In the genomic region with DNA sequence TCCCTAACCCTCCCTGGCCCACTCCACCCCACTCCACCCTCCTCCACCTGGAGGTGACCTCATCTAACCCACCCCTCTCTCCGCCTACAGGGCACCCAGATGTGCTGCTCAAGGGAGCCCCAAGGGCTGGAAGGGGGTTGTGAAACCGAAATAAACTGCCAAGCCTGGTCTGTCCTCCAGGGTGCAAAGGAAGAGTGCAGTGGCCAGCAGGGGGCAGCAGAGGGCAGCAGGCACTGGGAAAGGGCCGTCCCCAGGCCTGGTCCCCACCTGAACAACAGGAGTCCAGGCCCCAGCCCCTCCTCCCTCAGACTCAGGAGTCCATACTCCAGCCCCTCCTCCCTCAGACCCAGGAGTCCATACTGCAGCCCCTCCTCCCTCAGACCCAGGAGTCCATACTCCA, we compare ENCODE assay signal across 8 cellular contexts. TPM values are rescaled to one million over a fixed set of nuclear protein-coding genes. Genes with fewer than 3 reads are reported as not detected.
DNase-seq lines count a peak whose midpoint lies in the region; ATAC-seq, FAIRE-seq and TF ChIP-seq lines count a peak whose summit lies in the region.

No MANE protein-coding gene starts in this region.

- H2AFZ ChIP-seq in endothelial cell of umbilical vein (ENCODE audit: low read depth, low read length), result no peak overlapping the region

- ATAC-seq in stimulated activated effector memory CD8-positive, alpha-beta T cell treated with anti-CD3 and anti-CD28 coated beads, Interleukin-12 subunit alpha, Interleukin-12 subunit beta, amount 100 ng/mL, for 72 hours, result peak; percentile 92

- H3K4me3 ChIP-seq in NT2/D1 (ENCODE audit: insufficient read length, low read depth), result no peak overlapping the region
- H3K4me3 ChIP-seq in endothelial cell of umbilical vein (replicated peaks in 1 of 3; ENCODE audit: insufficient read depth in 1 of 3, low read depth in 1 of 3, low read length in 3 of 3), result no peak overlapping the region

- DNase-seq in NCI-H2081 (lab: John Stamatoyannopoulos, UW) (peak; percentile 64 to 67), NCI-H2081 treated with DMSO at 0.1 percent for 48 hours (lab: John Stamatoyannopoulos, UW) (no peak), HS-5 (ENCODE audit: low read depth) (peak; percentile 40), NT2/D1 (ENCODE audit: low read depth, low spot score) (peak; percentile 75), endothelial cell of umbilical vein (ENCODE audit: low read depth, low spot score) (peak; percentile 68), myocyte (ENCODE audit: low read depth) (peak; percentile 79)
- peak; percentile 36 for DNase-seq in activated CD8-positive, alpha-beta memory T cell treated with anti-CD3 and anti-CD28 coated beads, Interleukin-2, amount 50 U/mL, for 1 hour (ENCODE audit: extremely low read depth)
- peak; percentile 88 to 92 for DNase-seq in stimulated activated effector memory CD8-positive, alpha-beta T cell treated with anti-CD3 and anti-CD28 coated beads, Interleukin-12 subunit alpha, Interleukin-12 subunit beta, amount 100 ng/mL, for 72 hours (ENCODE audit: low spot score in 2 of 2)

- CTCF ChIA-PET in endothelial cell of umbilical vein (lab: Charles Lee), result interaction anchor here (6.0 kb wide), 1 partner anchor 16 kb away, joined by 45 read pairs; no protein-coding TSS in a partner anchor

- H3K4me2 ChIP-seq in endothelial cell of umbilical vein (ENCODE audit: insufficient read depth, low read length), result no peak overlapping the region

- intact Hi-C loops in endothelial cell of umbilical vein (cut with micrococcal nuclease), result loop anchor here (1.0 to 10.0 kb wide), 3 partner anchors 16 to 154 kb away; a partner anchor contains a TSS

- no peaks in the 10 kb centered on the region for H3K9me3 ChIP-seq in NT2/D1 (ENCODE audit: insufficient read depth, low read length)
- no peaks in the 10 kb centered on the region for H3K9me3 ChIP-seq in endothelial cell of umbilical vein (replicated peaks; ENCODE audit: control insufficient read depth, insufficient read depth, low read length)

- TF ChIP-seq CTCF in endothelial cell of umbilical vein (IDR thresholded peaks at IDR 0.05; ENCODE audit: extremely low read depth in 1 of 2, insufficient read depth in 1 of 2, low read depth in 1 of 2, low read length in 2 of 2), result peak; percentile 91 to 98

- H3K4me3 Mint-ChIP-seq in stimulated activated effector memory CD8-positive, alpha-beta T cell treated with anti-CD3 and anti-CD28 coated beads, Interleukin-12 subunit alpha, Interleukin-12 subunit beta, amount 100 ng/mL, for 72 hours, result no peak overlapping the region

- H3K27me3 ChIP-seq in NT2/D1 (ENCODE audit: insufficient read depth, insufficient read length) (peaks cover 8% of the 10 kb centered on the region), endothelial cell of umbilical vein (ENCODE audit: control insufficient read depth in 2 of 2, insufficient read depth in 2 of 2, low read length in 2 of 2) (no peaks in the 10 kb centered on the region)

- peak; percentile 82 for FAIRE-seq in endothelial cell of umbilical vein (lab: Jason Lieb, UNC)

- no peaks in the 10 kb centered on the region for H3K9me3 Mint-ChIP-seq in stimulated activated effector memory CD8-positive, alpha-beta T cell treated with anti-CD3 and anti-CD28 coated beads, Interleukin-12 subunit alpha, Interleukin-12 subunit beta, amount 100 ng/mL, for 72 hours

- no peaks in the 10 kb centered on the region for H3K4me1 ChIP-seq in NT2/D1 (ENCODE audit: insufficient read depth, insufficient read length)
- peaks cover 14% of the 10 kb centered on the region for H3K4me1 ChIP-seq in endothelial cell of umbilical vein (ENCODE audit: control insufficient read depth, extremely low read depth, insufficient read depth, low read length)

- H3K36me3 ChIP-seq in NT2/D1 (ENCODE audit: insufficient read depth, insufficient read length, low read length) (no peaks in the 10 kb centered on the region), endothelial cell of umbilical vein (ENCODE audit: control insufficient read depth in 2 of 2, extremely low read depth in 1 of 2, insufficient read depth in 2 of 2, low read length in 2 of 2) (no peaks in the 10 kb centered on the region)

- no peak overlapping the region for H3K27ac ChIP-seq in endothelial cell of umbilical vein (ENCODE audit: insufficient read depth, low read depth, low read length)

- POLR2A ChIA-PET in endothelial cell of umbilical vein (lab: Charles Lee), result no interaction called here

- H3K4me1 Mint-ChIP-seq in stimulated activated effector memory CD8-positive, alpha-beta T cell treated with anti-CD3 and anti-CD28 coated beads, Interleukin-12 subunit alpha, Interleukin-12 subunit beta, amount 100 ng/mL, for 72 hours, result peaks cover 6% of the 10 kb centered on the region

- no TSS peak for BruUV-seq in endothelial cell of umbilical vein (replicated peaks; lab: Mats Ljungman, UMichigan)

- no peak overlapping the region for H3K27ac Mint-ChIP-seq in stimulated activated effector memory CD8-positive, alpha-beta T cell treated with anti-CD3 and anti-CD28 coated beads, Interleukin-12 subunit alpha, Interleukin-12 subunit beta, amount 100 ng/mL, for 72 hours

- H4K20me1 ChIP-seq in endothelial cell of umbilical vein (replicated peaks; ENCODE audit: control insufficient read depth, extremely low read depth, insufficient read depth, low read length), result no peaks in the 10 kb centered on the region

- TF ChIP-seq POLR2A in endothelial cell of umbilical vein (IDR thresholded peaks at IDR 0.05; ENCODE audit: low read depth, low read length), result no peak

- peaks cover 6% of the 10 kb centered on the region for H3K36me3 Mint-ChIP-seq in stimulated activated effector memory CD8-positive, alpha-beta T cell treated with anti-CD3 and anti-CD28 coated beads, Interleukin-12 subunit alpha, Interleukin-12 subunit beta, amount 100 ng/mL, for 72 hours

- peak overlapping the region; percentile 50 for H3K9ac ChIP-seq in NT2/D1 (ENCODE audit: insufficient read length, low read depth)
- no peak overlapping the region for H3K9ac ChIP-seq in endothelial cell of umbilical vein (replicated peaks; ENCODE audit: extremely low read depth, insufficient read depth, low read length)

- H3K9me1 ChIP-seq in endothelial cell of umbilical vein (replicated peaks; ENCODE audit: control insufficient read depth, extremely low read depth, insufficient read depth, low read length), result no peaks in the 10 kb centered on the region

- dilution Hi-C loops in endothelial cell of umbilical vein (cut with MboI; ENCODE audit: extremely low pct_ligation_motif_present, low sequenced_read_pairs), result no loop called here

- no peaks in the 10 kb centered on the region for H3K79me2 ChIP-seq in endothelial cell of umbilical vein (ENCODE audit: control insufficient read depth, insufficient read depth, low read length)

TF ChIP-seq in endothelial cell of umbilical vein, 7 proteins besides CTCF, POLR2A, EP300 and RAD21 (continues in another document):
- TF ChIP-seq POLR2AphosphoS5 (IDR thresholded peaks at IDR 0.05; ENCODE audit: insufficient read depth, low read depth, low read length) (no peak), GATA2 (IDR thresholded peaks at IDR 0.05; ENCODE audit: insufficient read depth, insufficient read length, low read depth, low read length) (no peak), EZH2 (IDR thresholded peaks at IDR 0.05; ENCODE audit: borderline replicate concordance, low read depth, low read length, severe bottlenecking) (no peak), FOS (IDR thresholded peaks at IDR 0.05; ENCODE audit: borderline replicate concordance, insufficient read depth, low read length) (no peak)

RNA-seq across cellular contexts. Expression of a gene that starts 8.4 kb away (rescaled TPM):
- 28.5 and 29.0 TPM in 2 replicates for total RNA-seq in endothelial cell of umbilical vein
- polyA plus RNA-seq in endothelial cell of umbilical vein, result 23.9 and 32.5 TPM in 2 replicates
- 10.3 and 16.7 TPM in 2 replicates for polyA plus RNA-seq in endothelial cell of umbilical vein (2011; cell fraction: cytosol; rRNA removed)
- 38.1 and 38.2 TPM in 2 replicates for polyA plus RNA-seq in endothelial cell of umbilical vein (2011; cell fraction: nucleus; rRNA removed)
- 15.7 and 30.3 TPM in 2 replicates for polyA plus RNA-seq in endothelial cell of umbilical vein (2012)
- polyA minus RNA-seq in endothelial cell of umbilical vein, result 7.8 and 9.4 TPM in 2 replicates
- polyA minus RNA-seq in endothelial cell of umbilical vein (2011; cell fraction: cytosol; rRNA and poly(A)+ RNA removed), result not detected
- polyA minus RNA-seq in endothelial cell of umbilical vein (2011; cell fraction: nucleus; rRNA and poly(A)+ RNA removed), result 5.0 and 12.7 TPM in 2 replicates
- 590 and 678 TPM in 2 replicates for total RNA-seq in myocyte
- 110 TPM for polyA plus RNA-seq in myocyte (2012)

RNA-seq across cellular contexts. Expression of a gene that starts 22.8 kb away (rescaled TPM):
- total RNA-seq in endothelial cell of umbilical vein (not detected in 2 replicates), myocyte (not detected in 2 replicates)
- 0.04 and 0.08 TPM in 2 replicates for polyA plus RNA-seq in endothelial cell of umbilical vein
- not detected in 2 replicates for polyA plus RNA-seq in endothelial cell of umbilical vein (2011; cell fraction: cytosol; rRNA removed)
- 0.10 TPM in 1 of 2 replicates, not detected in the other for polyA plus RNA-seq in endothelial cell of umbilical vein (2011; cell fraction: nucleus; rRNA removed)
- polyA plus RNA-seq in endothelial cell of umbilical vein (2012), result not detected in 2 replicates
- not detected in 2 replicates for polyA minus RNA-seq in endothelial cell of umbilical vein
- polyA minus RNA-seq in endothelial cell of umbilical vein (2011; cell fraction: cytosol; rRNA and poly(A)+ RNA removed), result not detected
- polyA minus RNA-seq in endothelial cell of umbilical vein (2011; cell fraction: nucleus; rRNA and poly(A)+ RNA removed), result not detected in 2 replicates
- not detected for polyA plus RNA-seq in myocyte (2012)

RNA-seq across cellular contexts. Expression of a gene that starts 45.6 kb away (rescaled TPM):
- total RNA-seq in endothelial cell of umbilical vein (205 and 211 TPM in 2 replicates), myocyte (79.1 and 113 TPM in 2 replicates)
- polyA plus RNA-seq in endothelial cell of umbilical vein, result 238 and 262 TPM in 2 replicates
- polyA plus RNA-seq in endothelial cell of umbilical vein (2011; cell fraction: cytosol; rRNA removed), result 178 and 183 TPM in 2 replicates
- 105 and 107 TPM in 2 replicates for polyA plus RNA-seq in endothelial cell of umbilical vein (2011; cell fraction: nucleus; rRNA removed)
- polyA plus RNA-seq in endothelial cell of umbilical vein (2012), result 180 and 213 TPM in 2 replicates
- polyA minus RNA-seq in endothelial cell of umbilical vein, result 157 and 176 TPM in 2 replicates
- 21.1 TPM for polyA minus RNA-seq in endothelial cell of umbilical vein (2011; cell fraction: cytosol; rRNA and poly(A)+ RNA removed)
- polyA minus RNA-seq in endothelial cell of umbilical vein (2011; cell fraction: nucleus; rRNA and poly(A)+ RNA removed), result 43.5 and 56.6 TPM in 2 replicates
- polyA plus RNA-seq in myocyte (2012), result 72.7 TPM

RNA-seq across cellular contexts. Expression of a gene that starts 52.0 kb away (rescaled TPM):
- total RNA-seq in endothelial cell of umbilical vein (24.0 and 26.9 TPM in 2 replicates), myocyte (25.8 and 28.6 TPM in 2 replicates)
- polyA plus RNA-seq in endothelial cell of umbilical vein, result 11.0 and 15.3 TPM in 2 replicates
- polyA plus RNA-seq in endothelial cell of umbilical vein (2011; cell fraction: cytosol; rRNA removed), result 7.2 and 9.0 TPM in 2 replicates
- 9.7 and 11.6 TPM in 2 replicates for polyA plus RNA-seq in endothelial cell of umbilical vein (2011; cell fraction: nucleus; rRNA removed)
- 10.4 and 17.2 TPM in 2 replicates for polyA plus RNA-seq in endothelial cell of umbilical vein (2012)
- 4.7 and 10.4 TPM in 2 replicates for polyA minus RNA-seq in endothelial cell of umbilical vein
- polyA minus RNA-seq in endothelial cell of umbilical vein (2011; cell fraction: cytosol; rRNA and poly(A)+ RNA removed), result 17.0 TPM
- polyA minus RNA-seq in endothelial cell of umbilical vein (2011; cell fraction: nucleus; rRNA and poly(A)+ RNA removed), result 5.7 and 7.2 TPM in 2 replicates
- polyA plus RNA-seq in myocyte (2012), result 8.1 TPM

Comparison
In these comparisons a context has a peak if more than half of its experiments do, and no peak if none do; other contexts are left out.
1. RNA of a gene that starts 8.4 kb away (total RNA-seq): 590 to 678 TPM in myocyte; 28.5 to 29.0 TPM in endothelial cell of umbilical vein; every median in the first group is over 10 times any median in the second.